In the genomic region with DNA sequence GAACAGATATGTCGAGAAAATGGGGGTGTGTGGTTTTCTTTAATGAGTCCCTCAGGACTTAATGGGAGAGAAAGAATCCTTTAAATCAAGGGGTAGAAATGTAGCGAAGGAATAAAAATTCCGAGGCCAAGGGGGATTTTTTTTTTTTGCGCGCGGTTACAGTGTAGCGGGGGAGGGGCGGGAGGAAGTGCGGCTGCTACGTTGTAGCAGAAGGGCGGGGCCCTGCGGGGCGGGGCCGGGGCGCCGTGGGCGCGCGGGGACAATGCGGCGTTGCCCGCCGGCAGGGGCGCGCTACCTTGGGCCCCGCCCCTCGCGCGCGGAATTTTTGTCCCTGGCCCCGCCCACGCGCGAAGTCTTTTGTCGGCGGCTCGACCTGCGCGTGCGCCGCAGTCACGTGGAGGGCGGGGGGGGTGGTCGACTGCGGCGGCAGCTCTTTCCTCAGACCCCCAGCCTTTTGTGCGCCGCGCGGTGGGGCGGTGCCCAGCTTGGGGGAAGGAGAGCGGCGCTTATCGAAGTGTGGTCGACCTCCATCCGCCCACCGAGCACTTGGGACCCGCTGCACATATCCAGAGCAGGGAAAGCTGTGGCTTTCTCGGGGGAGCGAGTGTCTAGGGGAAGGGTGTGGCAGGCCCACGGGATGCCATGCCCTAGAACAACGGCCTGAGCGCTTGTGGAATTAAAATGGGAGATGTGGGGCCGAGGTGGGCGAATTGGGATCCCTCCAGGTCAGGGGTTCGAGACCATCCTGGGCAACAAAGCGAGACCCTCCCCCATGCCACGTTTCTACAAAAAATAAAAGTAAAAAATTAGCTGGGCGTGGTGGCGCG, we compare ENCODE assay signal across 2 cellular contexts.
A peak's percentile ranks its signal among the peaks of the same experiment; 100 is the strongest.
TF ChIP-seq lines count a peak whose summit lies in the region.

No MANE protein-coding gene starts in this region.

TF ChIP-seq in HEK293, 187 proteins besides CTCF, POLR2A, EP300 and RAD21 (continued from another document):
- peak; percentile 72 for TF ChIP-seq ZXDB (tag by site-specific recombination; IDR thresholded peaks at IDR 0.05)
- no peak for TF ChIP-seq ZNF596 (tag by site-specific recombination; IDR thresholded peaks at IDR 0.05)

TF ChIP-seq in K562, 482 proteins besides CTCF, POLR2A, EP300 and RAD21 (continued from another document and continues in another):
- TF ChIP-seq, protein P1, sequence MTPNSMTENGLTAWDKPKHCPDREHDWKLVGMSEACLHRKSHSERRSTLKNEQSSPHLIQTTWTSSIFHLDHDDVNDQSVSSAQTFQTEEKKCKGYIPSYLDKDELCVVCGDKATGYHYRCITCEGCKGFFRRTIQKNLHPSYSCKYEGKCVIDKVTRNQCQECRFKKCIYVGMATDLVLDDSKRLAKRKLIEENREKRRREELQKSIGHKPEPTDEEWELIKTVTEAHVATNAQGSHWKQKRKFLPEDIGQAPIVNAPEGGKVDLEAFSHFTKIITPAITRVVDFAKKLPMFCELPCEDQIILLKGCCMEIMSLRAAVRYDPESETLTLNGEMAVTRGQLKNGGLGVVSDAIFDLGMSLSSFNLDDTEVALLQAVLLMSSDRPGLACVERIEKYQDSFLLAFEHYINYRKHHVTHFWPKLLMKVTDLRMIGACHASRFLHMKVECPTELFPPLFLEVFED (CRISPR knock-in tag; conservative IDR thresholded peaks at IDR 0.05) = peak; percentile 95
- TF ChIP-seq HDAC2 (IDR thresholded peaks at IDR 0.05) = no peak; the same call in 1 of the 2 replicates
- no peak for TF ChIP-seq LEF1 (IDR thresholded peaks at IDR 0.05)
- TF ChIP-seq POLR2B (IDR thresholded peaks at IDR 0.05; ENCODE audit: low read depth, partially characterized antibody) = peak; percentile 44
- no peak for TF ChIP-seq FOXA1 (IDR thresholded peaks at IDR 0.05; ENCODE audit: borderline replicate concordance)
- TF ChIP-seq, protein P2, sequence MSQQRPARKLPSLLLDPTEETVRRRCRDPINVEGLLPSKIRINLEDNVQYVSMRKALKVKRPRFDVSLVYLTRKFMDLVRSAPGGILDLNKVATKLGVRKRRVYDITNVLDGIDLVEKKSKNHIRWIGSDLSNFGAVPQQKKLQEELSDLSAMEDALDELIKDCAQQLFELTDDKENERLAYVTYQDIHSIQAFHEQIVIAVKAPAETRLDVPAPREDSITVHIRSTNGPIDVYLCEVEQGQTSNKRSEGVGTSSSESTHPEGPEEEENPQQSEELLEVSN (IDR thresholded peaks at IDR 0.05; ENCODE audit: borderline replicate concordance in 1 of 2, extremely low read depth in 1 of 2, insufficient read depth in 1 of 2, insufficient read length in 1 of 2, low read depth in 1 of 2, low read length in 1 of 2, poor library complexity in 1 of 2, severe bottlenecking in 1 of 2) = peak; percentile 29 to 85
- no peak for TF ChIP-seq COPS2 (conservative IDR thresholded peaks at IDR 0.05)
- TF ChIP-seq ZNF583 (CRISPR knock-in tag; IDR thresholded peaks at IDR 0.05) = peak; percentile 82
- TF ChIP-seq, protein P3, sequence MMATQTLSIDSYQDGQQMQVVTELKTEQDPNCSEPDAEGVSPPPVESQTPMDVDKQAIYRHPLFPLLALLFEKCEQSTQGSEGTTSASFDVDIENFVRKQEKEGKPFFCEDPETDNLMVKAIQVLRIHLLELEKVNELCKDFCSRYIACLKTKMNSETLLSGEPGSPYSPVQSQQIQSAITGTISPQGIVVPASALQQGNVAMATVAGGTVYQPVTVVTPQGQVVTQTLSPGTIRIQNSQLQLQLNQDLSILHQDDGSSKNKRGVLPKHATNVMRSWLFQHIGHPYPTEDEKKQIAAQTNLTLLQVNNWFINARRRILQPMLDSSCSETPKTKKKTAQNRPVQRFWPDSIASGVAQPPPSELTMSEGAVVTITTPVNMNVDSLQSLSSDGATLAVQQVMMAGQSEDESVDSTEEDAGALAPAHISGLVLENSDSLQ (IDR thresholded peaks at IDR 0.05) = no peak
- TF ChIP-seq MYC (IDR thresholded peaks at IDR 0.05; ENCODE audit: low read depth, low read length) = peak; percentile 91
- peak; percentile 86; the same call in 1 of the 2 replicates for TF ChIP-seq MYC (CRISPR knock-in tag; IDR thresholded peaks at IDR 0.05; ENCODE audit: borderline replicate concordance, low read depth)
- no peak; the same call in 1 of the 2 replicates for TF ChIP-seq ZNF263 (CRISPR knock-in tag; IDR thresholded peaks at IDR 0.05; ENCODE audit: borderline replicate concordance)
- no peak for TF ChIP-seq ILK (tag; IDR thresholded peaks at IDR 0.05; ENCODE audit: borderline replicate concordance, low read depth)
- TF ChIP-seq GTF2E2 (tag; IDR thresholded peaks at IDR 0.05) = no peak
- no peak for TF ChIP-seq ZNF282 (CRISPR knock-in tag; IDR thresholded peaks at IDR 0.05)
- no peak for TF ChIP-seq GTF2A2 (tag; IDR thresholded peaks at IDR 0.05)
- peak; percentile 92; the same call in 1 of the 2 replicates for TF ChIP-seq ZNF830 (CRISPR knock-in tag; IDR thresholded peaks at IDR 0.05)
- TF ChIP-seq ZC3H8 (IDR thresholded peaks at IDR 0.05) = no peak
- no peak for TF ChIP-seq MYNN (IDR thresholded peaks at IDR 0.05)
- TF ChIP-seq MYNN (CRISPR knock-in tag; IDR thresholded peaks at IDR 0.05) = no peak
- TF ChIP-seq ZNF507 (tag; conservative IDR thresholded peaks at IDR 0.05) = no peak
- TF ChIP-seq ZNF436 (CRISPR knock-in tag; IDR thresholded peaks at IDR 0.05) = no peak
- TF ChIP-seq, protein P4, sequence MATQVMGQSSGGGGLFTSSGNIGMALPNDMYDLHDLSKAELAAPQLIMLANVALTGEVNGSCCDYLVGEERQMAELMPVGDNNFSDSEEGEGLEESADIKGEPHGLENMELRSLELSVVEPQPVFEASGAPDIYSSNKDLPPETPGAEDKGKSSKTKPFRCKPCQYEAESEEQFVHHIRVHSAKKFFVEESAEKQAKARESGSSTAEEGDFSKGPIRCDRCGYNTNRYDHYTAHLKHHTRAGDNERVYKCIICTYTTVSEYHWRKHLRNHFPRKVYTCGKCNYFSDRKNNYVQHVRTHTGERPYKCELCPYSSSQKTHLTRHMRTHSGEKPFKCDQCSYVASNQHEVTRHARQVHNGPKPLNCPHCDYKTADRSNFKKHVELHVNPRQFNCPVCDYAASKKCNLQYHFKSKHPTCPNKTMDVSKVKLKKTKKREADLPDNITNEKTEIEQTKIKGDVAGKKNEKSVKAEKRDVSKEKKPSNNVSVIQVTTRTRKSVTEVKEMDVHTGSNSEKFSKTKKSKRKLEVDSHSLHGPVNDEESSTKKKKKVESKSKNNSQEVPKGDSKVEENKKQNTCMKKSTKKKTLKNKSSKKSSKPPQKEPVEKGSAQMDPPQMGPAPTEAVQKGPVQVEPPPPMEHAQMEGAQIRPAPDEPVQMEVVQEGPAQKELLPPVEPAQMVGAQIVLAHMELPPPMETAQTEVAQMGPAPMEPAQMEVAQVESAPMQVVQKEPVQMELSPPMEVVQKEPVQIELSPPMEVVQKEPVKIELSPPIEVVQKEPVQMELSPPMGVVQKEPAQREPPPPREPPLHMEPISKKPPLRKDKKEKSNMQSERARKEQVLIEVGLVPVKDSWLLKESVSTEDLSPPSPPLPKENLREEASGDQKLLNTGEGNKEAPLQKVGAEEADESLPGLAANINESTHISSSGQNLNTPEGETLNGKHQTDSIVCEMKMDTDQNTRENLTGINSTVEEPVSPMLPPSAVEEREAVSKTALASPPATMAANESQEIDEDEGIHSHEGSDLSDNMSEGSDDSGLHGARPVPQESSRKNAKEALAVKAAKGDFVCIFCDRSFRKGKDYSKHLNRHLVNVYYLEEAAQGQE (CRISPR knock-in tag; IDR thresholded peaks at IDR 0.05; ENCODE audit: low read depth) = peak; percentile 90
- 0 out of 2 replicates have a peak, but pooled peaks have one; percentile 48 for TF ChIP-seq KLF6 (CRISPR knock-in tag; IDR thresholded peaks at IDR 0.05; ENCODE audit: borderline replicate concordance)
- TF ChIP-seq, protein P5, sequence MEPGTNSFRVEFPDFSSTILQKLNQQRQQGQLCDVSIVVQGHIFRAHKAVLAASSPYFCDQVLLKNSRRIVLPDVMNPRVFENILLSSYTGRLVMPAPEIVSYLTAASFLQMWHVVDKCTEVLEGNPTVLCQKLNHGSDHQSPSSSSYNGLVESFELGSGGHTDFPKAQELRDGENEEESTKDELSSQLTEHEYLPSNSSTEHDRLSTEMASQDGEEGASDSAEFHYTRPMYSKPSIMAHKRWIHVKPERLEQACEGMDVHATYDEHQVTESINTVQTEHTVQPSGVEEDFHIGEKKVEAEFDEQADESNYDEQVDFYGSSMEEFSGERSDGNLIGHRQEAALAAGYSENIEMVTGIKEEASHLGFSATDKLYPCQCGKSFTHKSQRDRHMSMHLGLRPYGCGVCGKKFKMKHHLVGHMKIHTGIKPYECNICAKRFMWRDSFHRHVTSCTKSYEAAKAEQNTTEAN (CRISPR knock-in tag; IDR thresholded peaks at IDR 0.05) = peak; percentile 69; the same call in 1 of the 2 replicates
- TF ChIP-seq MAFF (IDR thresholded peaks at IDR 0.05; ENCODE audit: low read length) = no peak; the same call in 1 of the 2 replicates
- TF ChIP-seq, protein P6, sequence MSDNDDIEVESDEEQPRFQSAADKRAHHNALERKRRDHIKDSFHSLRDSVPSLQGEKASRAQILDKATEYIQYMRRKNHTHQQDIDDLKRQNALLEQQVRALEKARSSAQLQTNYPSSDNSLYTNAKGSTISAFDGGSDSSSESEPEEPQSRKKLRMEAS (CRISPR knock-in tag; IDR thresholded peaks at IDR 0.05) = peak; percentile 95
- TF ChIP-seq, protein P7, sequence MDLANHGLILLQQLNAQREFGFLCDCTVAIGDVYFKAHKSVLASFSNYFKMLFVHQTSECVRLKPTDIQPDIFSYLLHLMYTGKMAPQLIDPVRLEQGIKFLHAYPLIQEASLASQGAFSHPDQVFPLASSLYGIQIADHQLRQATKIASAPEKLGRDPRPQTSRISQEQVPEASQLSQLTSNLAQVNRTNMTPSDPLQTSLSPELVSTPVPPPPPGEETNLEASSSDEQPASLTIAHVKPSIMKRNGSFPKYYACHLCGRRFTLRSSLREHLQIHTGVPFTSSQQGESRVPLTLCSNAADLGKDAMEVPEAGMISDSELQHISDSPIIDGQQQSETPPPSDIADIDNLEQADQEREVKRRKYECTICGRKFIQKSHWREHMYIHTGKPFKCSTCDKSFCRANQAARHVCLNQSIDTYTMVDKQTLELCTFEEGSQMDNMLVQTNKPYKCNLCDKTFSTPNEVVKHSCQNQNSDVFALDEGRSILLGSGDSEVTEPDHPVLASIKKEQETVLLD (IDR thresholded peaks at IDR 0.05) = peak; percentile 90
- TF ChIP-seq, protein P8, sequence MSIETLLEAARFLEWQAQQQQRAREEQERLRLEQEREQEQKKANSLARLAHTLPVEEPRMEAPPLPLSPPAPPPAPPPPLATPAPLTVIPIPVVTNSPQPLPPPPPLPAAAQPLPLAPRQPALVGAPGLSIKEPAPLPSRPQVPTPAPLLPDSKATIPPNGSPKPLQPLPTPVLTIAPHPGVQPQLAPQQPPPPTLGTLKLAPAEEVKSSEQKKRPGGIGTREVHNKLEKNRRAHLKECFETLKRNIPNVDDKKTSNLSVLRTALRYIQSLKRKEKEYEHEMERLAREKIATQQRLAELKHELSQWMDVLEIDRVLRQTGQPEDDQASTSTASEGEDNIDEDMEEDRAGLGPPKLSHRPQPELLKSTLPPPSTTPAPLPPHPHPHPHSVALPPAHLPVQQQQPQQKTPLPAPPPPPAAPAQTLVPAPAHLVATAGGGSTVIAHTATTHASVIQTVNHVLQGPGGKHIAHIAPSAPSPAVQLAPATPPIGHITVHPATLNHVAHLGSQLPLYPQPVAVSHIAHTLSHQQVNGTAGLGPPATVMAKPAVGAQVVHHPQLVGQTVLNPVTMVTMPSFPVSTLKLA (conservative IDR thresholded peaks at IDR 0.05) = peak; percentile 97 to 98
- no peak for TF ChIP-seq RFX5 (IDR thresholded peaks at IDR 0.05; ENCODE audit: low read depth, low read length)
- TF ChIP-seq, protein P9, sequence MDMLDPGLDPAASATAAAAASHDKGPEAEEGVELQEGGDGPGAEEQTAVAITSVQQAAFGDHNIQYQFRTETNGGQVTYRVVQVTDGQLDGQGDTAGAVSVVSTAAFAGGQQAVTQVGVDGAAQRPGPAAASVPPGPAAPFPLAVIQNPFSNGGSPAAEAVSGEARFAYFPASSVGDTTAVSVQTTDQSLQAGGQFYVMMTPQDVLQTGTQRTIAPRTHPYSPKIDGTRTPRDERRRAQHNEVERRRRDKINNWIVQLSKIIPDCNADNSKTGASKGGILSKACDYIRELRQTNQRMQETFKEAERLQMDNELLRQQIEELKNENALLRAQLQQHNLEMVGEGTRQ (CRISPR knock-in tag; IDR thresholded peaks at IDR 0.05) = peak; percentile 99
- TF ChIP-seq ZNF184 (CRISPR knock-in tag; IDR thresholded peaks at IDR 0.05) = no peak
- peak; percentile 94 for TF ChIP-seq BHLHE40 (IDR thresholded peaks at IDR 0.05; ENCODE audit: low read length)
- peak; percentile 89; the same call in 1 of the 2 replicates for TF ChIP-seq NFRKB (IDR thresholded peaks at IDR 0.05; ENCODE audit: low read depth)
- TF ChIP-seq, protein P10, sequence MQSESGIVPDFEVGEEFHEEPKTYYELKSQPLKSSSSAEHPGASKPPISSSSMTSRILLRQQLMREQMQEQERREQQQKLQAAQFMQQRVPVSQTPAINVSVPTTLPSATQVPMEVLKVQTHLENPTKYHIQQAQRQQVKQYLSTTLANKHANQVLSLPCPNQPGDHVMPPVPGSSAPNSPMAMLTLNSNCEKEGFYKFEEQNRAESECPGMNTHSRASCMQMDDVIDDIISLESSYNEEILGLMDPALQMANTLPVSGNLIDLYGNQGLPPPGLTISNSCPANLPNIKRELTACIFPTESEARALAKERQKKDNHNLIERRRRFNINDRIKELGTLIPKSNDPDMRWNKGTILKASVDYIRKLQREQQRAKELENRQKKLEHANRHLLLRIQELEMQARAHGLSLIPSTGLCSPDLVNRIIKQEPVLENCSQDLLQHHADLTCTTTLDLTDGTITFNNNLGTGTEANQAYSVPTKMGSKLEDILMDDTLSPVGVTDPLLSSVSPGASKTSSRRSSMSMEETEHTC (IDR thresholded peaks at IDR 0.05) = peak; percentile 56
- TF ChIP-seq SRSF3 (IDR thresholded peaks at IDR 0.05; ENCODE audit: insufficient read depth, low read length) = no peak
- 0 out of 2 replicates have a peak, but pooled peaks have one; percentile 8 for TF ChIP-seq NCOR1 (IDR thresholded peaks at IDR 0.05)
- no peak for TF ChIP-seq NEUROD1 (IDR thresholded peaks at IDR 0.05; ENCODE audit: borderline replicate concordance, low read depth, low read length, partially characterized antibody)
- TF ChIP-seq CHD2 (IDR thresholded peaks at IDR 0.05; ENCODE audit: low read depth, low read length) = 0 out of 2 replicates have a peak, but pooled peaks have one; percentile 45
- TF ChIP-seq, protein P11, sequence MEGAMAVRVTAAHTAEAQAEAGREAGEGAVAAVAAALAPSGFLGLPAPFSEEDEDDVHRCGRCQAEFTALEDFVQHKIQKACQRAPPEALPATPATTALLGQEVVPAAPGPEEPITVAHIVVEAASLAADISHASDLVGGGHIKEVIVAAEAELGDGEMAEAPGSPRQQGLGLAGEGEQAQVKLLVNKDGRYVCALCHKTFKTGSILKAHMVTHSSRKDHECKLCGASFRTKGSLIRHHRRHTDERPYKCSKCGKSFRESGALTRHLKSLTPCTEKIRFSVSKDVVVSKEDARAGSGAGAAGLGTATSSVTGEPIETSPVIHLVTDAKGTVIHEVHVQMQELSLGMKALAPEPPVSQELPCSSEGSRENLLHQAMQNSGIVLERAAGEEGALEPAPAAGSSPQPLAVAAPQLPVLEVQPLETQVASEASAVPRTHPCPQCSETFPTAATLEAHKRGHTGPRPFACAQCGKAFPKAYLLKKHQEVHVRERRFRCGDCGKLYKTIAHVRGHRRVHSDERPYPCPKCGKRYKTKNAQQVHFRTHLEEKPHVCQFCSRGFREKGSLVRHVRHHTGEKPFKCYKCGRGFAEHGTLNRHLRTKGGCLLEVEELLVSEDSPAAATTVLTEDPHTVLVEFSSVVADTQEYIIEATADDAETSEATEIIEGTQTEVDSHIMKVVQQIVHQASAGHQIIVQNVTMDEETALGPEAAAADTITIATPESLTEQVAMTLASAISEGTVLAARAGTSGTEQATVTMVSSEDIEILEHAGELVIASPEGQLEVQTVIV (CRISPR knock-in tag; IDR thresholded peaks at IDR 0.05; ENCODE audit: borderline replicate concordance) = peak; percentile 55; the same call in 1 of the 2 replicates
